Comparison of ENCODE assay signal across 20 cellular contexts in genomic region chr5:148858106-148858505, GRCh38. TPM values are rescaled to one million over a fixed set of nuclear protein-coding genes. Genes with fewer than 3 reads are reported as not detected.
DNase-seq lines count a peak whose midpoint lies in the region; ATAC-seq and TF ChIP-seq lines count a peak whose summit lies in the region.
"Had no signal": no experiment of that assay in that cellular context is flagged by ENCODE, and none has a peak within 500 bp of the region (broad histone marks: within the 10 kb centered on the region; RNA-seq: fewer than 3 reads in every experiment).

No MANE protein-coding gene starts in this region.

- no peak overlapping the region; the same call in none of the 2 replicates for H3K4me3 Mint-ChIP-seq in HFFc6
- no peak overlapping the region for H3K4me3 Mint-ChIP-seq in natural killer cell treated with Interleukin-12 subunit alpha and Interleukin-12 subunit beta and Interleukin-15 and Interleukin-18, amount 100 ng/mL, for 72 hours
- H3K4me3 Mint-ChIP-seq in naive thymus-derived CD8-positive, alpha-beta T cell, result no peak overlapping the region
- no peak overlapping the region for H3K4me3 Mint-ChIP-seq in CD14-positive monocyte
- H3K4me3 Mint-ChIP-seq: activated CD8-positive, alpha-beta T cell treated with anti-CD3 and anti-CD28 coated beads, Interleukin-2, amount 10 ng/mL, durations not matched to agents 7 days and 5 days had no signal

- no peak overlapping the region for H3K27ac ChIP-seq in prostate gland

- intact Hi-C loops in prostate gland (cut with DNase I) (no loop called here), CD14-positive monocyte (cut with micrococcal nuclease) (no loop called here)

- H3K36me3 ChIP-seq in prostate gland, result no peaks in the 10 kb centered on the region
- H3K36me3 ChIP-seq: upper lobe of right lung had no signal

- H3K9me3 ChIP-seq in prostate gland, result no peaks in the 10 kb centered on the region
- H3K9me3 ChIP-seq: upper lobe of right lung had no signal

- DNase-seq in AG08396 (ENCODE audit: low spot score) (peak; percentile 32), HFFc6 (peak; percentile 50), choroid plexus epithelial cell (ENCODE audit: low read depth) (peak; percentile 13), prostate gland (ENCODE audit: low spot score) (no peak), CD14-positive monocyte (ENCODE audit: low spot score) (no peak)
- DNase-seq in natural killer cell treated with Interleukin-12 subunit alpha and Interleukin-12 subunit beta and Interleukin-15 and Interleukin-18, amount 100 ng/mL, for 72 hours (ENCODE audit: low spot score), result no peak
- no peak for DNase-seq in naive thymus-derived CD8-positive, alpha-beta T cell
- DNase-seq: activated CD4-positive, CD25-positive, alpha-beta regulatory T cell; activated CD8-positive, alpha-beta T cell treated with anti-CD3 and anti-CD28 coated beads, Interleukin-2, amount 10 ng/mL, durations not matched to agents 7 days and 5 days; activated naive CD4-positive, alpha-beta T cell; activated T-cell treated with anti-CD3 and anti-CD28 coated beads, Interleukin-2, amount 50 U/mL, for 1 hour; cerebellar nuclear complex; DMS79; HCEC 1CT; head of caudate nucleus; NCI-H2029; NCI-H510A; T1000; upper lobe of right lung had no signal

- TF ChIP-seq CTCF in HFFc6 (IDR thresholded peaks at IDR 0.05), result no peak
- TF ChIP-seq CTCF in choroid plexus epithelial cell (conservative IDR thresholded peaks at IDR 0.05; ENCODE audit: low read depth, low read length), result no peak
- no peak for TF ChIP-seq CTCF in prostate gland (IDR thresholded peaks at IDR 0.05)
- no peak for TF ChIP-seq CTCF in CD14-positive monocyte (IDR thresholded peaks at IDR 0.05)

- no peaks in the 10 kb centered on the region for H3K27me3 ChIP-seq in prostate gland (replicated peaks; ENCODE audit: insufficient read depth)
- H3K27me3 ChIP-seq: upper lobe of right lung had no signal

- H3K27ac Mint-ChIP-seq in HFFc6 (peak overlapping the region; percentile 45), CD14-positive monocyte (no peak overlapping the region)
- peak overlapping the region; percentile 97 to 99 for H3K27ac Mint-ChIP-seq in natural killer cell treated with Interleukin-12 subunit alpha and Interleukin-12 subunit beta and Interleukin-15 and Interleukin-18, amount 100 ng/mL, for 72 hours
- peak overlapping the region in 2 of 10 donors; percentile 20 to 59 for H3K27ac Mint-ChIP-seq in naive thymus-derived CD8-positive, alpha-beta T cell
- H3K27ac Mint-ChIP-seq: activated CD8-positive, alpha-beta T cell treated with anti-CD3 and anti-CD28 coated beads, Interleukin-2, amount 10 ng/mL, durations not matched to agents 7 days and 5 days had no signal

- no peaks in the 10 kb centered on the region for H3K4me1 ChIP-seq in prostate gland (replicated peaks)

- H3K4me1 Mint-ChIP-seq in HFFc6 (ENCODE audit: low read depth) (peaks cover 31% of the 10 kb centered on the region), CD14-positive monocyte (peaks cover 35% of the 10 kb centered on the region)
- H3K4me1 Mint-ChIP-seq in natural killer cell treated with Interleukin-12 subunit alpha and Interleukin-12 subunit beta and Interleukin-15 and Interleukin-18, amount 100 ng/mL, for 72 hours (ENCODE audit: low read depth in 2 of 2), result peaks cover 78 to 92% of the 10 kb centered on the region in 2 donors
- peaks cover 0 to 67% (median 8%) of the 10 kb centered on the region in 4 donors for H3K4me1 Mint-ChIP-seq in naive thymus-derived CD8-positive, alpha-beta T cell

- H3K27me3 Mint-ChIP-seq in HFFc6 (ENCODE audit: insufficient read depth) (peaks cover 2% of the 10 kb centered on the region; the same call in 1 of the 2 replicates), CD14-positive monocyte (ENCODE audit: low read depth in 3 of 3) (peaks cover 0 to 2% (median 2%) of the 10 kb centered on the region in 3 donors)
- no peaks in the 10 kb centered on the region for H3K27me3 Mint-ChIP-seq in natural killer cell treated with Interleukin-12 subunit alpha and Interleukin-12 subunit beta and Interleukin-15 and Interleukin-18, amount 100 ng/mL, for 72 hours
- H3K27me3 Mint-ChIP-seq in naive thymus-derived CD8-positive, alpha-beta T cell, result peaks cover 0 to 2% (median 0%) of the 10 kb centered on the region in 5 donors

- no peak for ATAC-seq in natural killer cell treated with Interleukin-12 subunit alpha and Interleukin-12 subunit beta and Interleukin-15 and Interleukin-18, amount 100 ng/mL, for 72 hours
- no peak for ATAC-seq in naive thymus-derived CD8-positive, alpha-beta T cell
- ATAC-seq in GM21423 (IDR thresholded peaks at IDR 0.05; ENCODE audit: unreplicated experiment), result no peak
- ATAC-seq: activated CD8-positive, alpha-beta T cell treated with anti-CD3 and anti-CD28 coated beads, Interleukin-2, amount 10 ng/mL, durations not matched to agents 7 days and 5 days; upper lobe of right lung had no signal

- H3K4me3 ChIP-seq in choroid plexus epithelial cell (ENCODE audit: low read depth, low read length) (no peak overlapping the region), prostate gland (no peak overlapping the region)
- H3K4me3 ChIP-seq: upper lobe of right lung had no signal

- 94% methylated on average over 2 of the region's 2 CpGs for WGBS in prostate gland

- POLR2A ChIA-PET in naive thymus-derived CD8-positive, alpha-beta T cell (lab: Charles Lee), result no interaction called here

- H3K36me3 Mint-ChIP-seq in HFFc6 (ENCODE audit: low read depth) (no peaks in the 10 kb centered on the region; the same call in 1 of the 2 replicates), CD14-positive monocyte (peaks cover 27 to 28% of the 10 kb centered on the region in 2 donors)
- H3K36me3 Mint-ChIP-seq in natural killer cell treated with Interleukin-12 subunit alpha and Interleukin-12 subunit beta and Interleukin-15 and Interleukin-18, amount 100 ng/mL, for 72 hours, result no peaks in the 10 kb centered on the region
- no peaks in the 10 kb centered on the region for H3K36me3 Mint-ChIP-seq in naive thymus-derived CD8-positive, alpha-beta T cell

- H3K9me3 Mint-ChIP-seq in HFFc6 (no peaks in the 10 kb centered on the region), CD14-positive monocyte (no peaks in the 10 kb centered on the region)
- no peaks in the 10 kb centered on the region for H3K9me3 Mint-ChIP-seq in natural killer cell treated with Interleukin-12 subunit alpha and Interleukin-12 subunit beta and Interleukin-15 and Interleukin-18, amount 100 ng/mL, for 72 hours
- H3K9me3 Mint-ChIP-seq in naive thymus-derived CD8-positive, alpha-beta T cell, result no peaks in the 10 kb centered on the region

- TF ChIP-seq POLR2A in prostate gland (IDR thresholded peaks at IDR 0.05), result no peak

RNA-seq across cellular contexts. Expression of gene ADRB2, which starts 31.7 kb away (rescaled TPM):
- 1 to 10 TPM; 2.0 to 4.0 (median 3.7) TPM for total RNA-seq in HFFc6 (2021; fragmentation: NEBNext Ultra II Directional; extraction: Animal tissue kit (Norgen Biotek cat#: 25700))
- total RNA-seq in natural killer cell treated with Interleukin-12 subunit alpha and Interleukin-12 subunit beta and Interleukin-15 and Interleukin-18, amount 100 ng/mL, for 72 hours, result 1 to 10 TPM; 3.8 to 4.4 TPM
- 1 to 10 TPM; 2.1 to 2.2 TPM for total RNA-seq in naive thymus-derived CD8-positive, alpha-beta T cell
- polyA plus RNA-seq in naive thymus-derived CD8-positive, alpha-beta T cell, result 10 to 100 TPM in 1 of 3 donors, under 1 TPM in 1, not detected in 1; 0.33 to 12.9 TPM
- 10 to 100 TPM in 1 of 2 donors, 1 to 10 TPM in 1; 6.8 to 29.0 TPM for total RNA-seq in prostate gland
- 10 to 100 TPM in 1 of 2 donors, 1 to 10 TPM in 1; 6.8 to 10.9 TPM for polyA plus RNA-seq in CD14-positive monocyte

Comparison
In these comparisons a context has a peak if more than half of its experiments do, and no peak if none do; other contexts are left out.
1. DNase-seq: peak in AG08396 (single experiment), HFFc6 (single experiment) and choroid plexus epithelial cell (single experiment); none in natural killer cell treated with Interleukin-12 subunit alpha and Interleukin-12 subunit beta and Interleukin-15 and Interleukin-18, amount 100 ng/mL, for 72 hours (single experiment), naive thymus-derived CD8-positive, alpha-beta T cell (0 of 10), prostate gland (single experiment) and CD14-positive monocyte (single experiment).
2. H3K27ac Mint-ChIP-seq: peak in HFFc6 (single experiment) and natural killer cell treated with Interleukin-12 subunit alpha and Interleukin-12 subunit beta and Interleukin-15 and Interleukin-18, amount 100 ng/mL, for 72 hours (2 of 2); none in CD14-positive monocyte (0 of 7).